Comparison of ENCODE assay signal across 16 cellular contexts in genomic region chrX:153848325-153848724, GRCh38. TPM values are rescaled to one million over a fixed set of nuclear protein-coding genes. Genes with fewer than 3 reads are reported as not detected.
DNase-seq lines count a peak whose midpoint lies in the region; ATAC-seq and TF ChIP-seq lines count a peak whose summit lies in the region.
"Had no signal": no experiment of that assay in that cellular context is flagged by ENCODE, and none has a peak within 500 bp of the region (broad histone marks: within the 10 kb centered on the region; RNA-seq: fewer than 3 reads in every experiment).

No MANE protein-coding gene starts in this region.

- peaks cover 29% of the 10 kb centered on the region for H3K4me1 ChIP-seq in GM23338 (ENCODE audit: insufficient read depth)
- peaks cover 37% of the 10 kb centered on the region for H3K4me1 ChIP-seq in HUES64 (ENCODE audit: insufficient read depth, low read length)
- peaks cover 7% of the 10 kb centered on the region for H3K4me1 ChIP-seq in neural progenitor cell
- no peaks in the 10 kb centered on the region for H3K4me1 ChIP-seq in upper lobe of left lung
- H3K4me1 ChIP-seq in aorta (ENCODE audit: control insufficient read depth in 1 of 2, insufficient read depth in 2 of 2, low read length in 2 of 2) = no peaks in the 10 kb centered on the region

- H4K20me1 ChIP-seq in GM23338 (replicated peaks; ENCODE audit: insufficient read depth) = no peaks in the 10 kb centered on the region
- no peaks in the 10 kb centered on the region for H4K20me1 ChIP-seq in neural progenitor cell (ENCODE audit: low read depth)
- H4K20me1 ChIP-seq: BLaER1 treated with 17β-estradiol and CSF1 and Interleukin-3, amounts not matched to agents 10 nM and 100 nM had no signal

- H3K4me3 ChIP-seq in GM23338 (no peak overlapping the region), HUES64 (ENCODE audit: low read length) (no peak overlapping the region), neural progenitor cell (no peak overlapping the region), upper lobe of left lung (no peak overlapping the region), foreskin fibroblast (ENCODE audit: low read depth in 1 of 2, low read length in 2 of 2) (no peak overlapping the region), aorta (ENCODE audit: low read length in 2 of 2) (no peak overlapping the region)
- H3K4me3 ChIP-seq: BLaER1 treated with 17β-estradiol and CSF1 and Interleukin-3, amounts not matched to agents 10 nM and 100 nM; GM12878 had no signal

- H3K4me3 Mint-ChIP-seq in GM23338 (0 out of 3 replicates have a peak overlapping the region, but pooled peaks have one; percentile 19), WTC11 (no peak overlapping the region), neural progenitor cell (no peak overlapping the region)
- H3K4me3 Mint-ChIP-seq: CD4-positive, CD25-positive, alpha-beta regulatory T cell; IgD-negative memory B cell had no signal

- H3K79me2 ChIP-seq in GM23338 (replicated peaks; ENCODE audit: insufficient read depth) = no peaks in the 10 kb centered on the region
- no peaks in the 10 kb centered on the region for H3K79me2 ChIP-seq in neural progenitor cell (ENCODE audit: low read depth)

- H3K27ac ChIP-seq in GM23338 (ENCODE audit: low read depth) = peak overlapping the region; percentile 91
- peak overlapping the region; percentile 85 for H3K27ac ChIP-seq in HUES64 (ENCODE audit: low read depth, low read length)
- H3K27ac ChIP-seq in neural progenitor cell = no peak overlapping the region
- H3K27ac ChIP-seq in upper lobe of left lung = no peak overlapping the region
- no peak overlapping the region for H3K27ac ChIP-seq in aorta (ENCODE audit: low read depth in 1 of 2, low read length in 2 of 2)
- H3K27ac ChIP-seq: BLaER1 treated with 17β-estradiol and CSF1 and Interleukin-3, amounts not matched to agents 10 nM and 100 nM had no signal

- POLR2A ChIA-PET in WTC11 (lab: Charles Lee) = no interaction called here

- ATAC-seq in GM23338 = peak; percentile 84
- peak; percentile 70 for ATAC-seq in WTC11
- no peak for ATAC-seq in upper lobe of left lung (ENCODE audit: low FRiP score in 2 of 2)
- no peak for ATAC-seq in aorta (ENCODE audit: low FRiP score)
- ATAC-seq: GM12878 had no signal

- H2AFZ ChIP-seq in GM23338 = no peak overlapping the region
- H2AFZ ChIP-seq in neural progenitor cell (replicated peaks) = no peak overlapping the region

- TF ChIP-seq POLR2A in upper lobe of left lung (IDR thresholded peaks at IDR 0.05) = no peak

- H3K9me2 ChIP-seq in GM23338 (ENCODE audit: insufficient read depth) = no peaks in the 10 kb centered on the region

- intact Hi-C loops in aorta (cut with DNase I) = no loop called here

- H3K9me3 Mint-ChIP-seq in GM23338 = no peaks in the 10 kb centered on the region; the same call in 2 of the 3 replicates
- no peaks in the 10 kb centered on the region for H3K9me3 Mint-ChIP-seq in WTC11
- H3K9me3 Mint-ChIP-seq in neural progenitor cell = peaks cover 4% of the 10 kb centered on the region
- H3K9me3 Mint-ChIP-seq: IgD-negative memory B cell had no signal

- 7% methylated on average over 3 of the region's 3 CpGs for WGBS in HUES64
- WGBS in upper lobe of left lung, 2 donors = 70 to 100% methylated on average over 1 to 3 of the region's 3 CpGs
- WGBS in aorta, 2 donors = 52 to 54% methylated on average over 3 of the region's 3 CpGs

- H3F3A ChIP-seq in GM23338 (replicated peaks; ENCODE audit: low read depth) = no peaks in the 10 kb centered on the region; the same call in 1 of the 2 replicates
- H3F3A ChIP-seq in neural progenitor cell (ENCODE audit: low read depth) = peaks cover 16% of the 10 kb centered on the region

- CTCF ChIA-PET in WTC11 (lab: Charles Lee) = interaction anchor here (0.9 to 2.1 kb wide), 3 partner anchors 29 to 54 kb away, joined by 3 to 5 read pairs (median 3); partner anchors contain the start of genes IDH3G and SSR4

- H3K27ac Mint-ChIP-seq in GM23338 = peak overlapping the region; percentile 93
- H3K27ac Mint-ChIP-seq in WTC11 = peak overlapping the region; percentile 97
- H3K27ac Mint-ChIP-seq in neural progenitor cell = no peak overlapping the region
- H3K27ac Mint-ChIP-seq: CD4-positive, CD25-positive, alpha-beta regulatory T cell had no signal

- DNase-seq in GM23338 (ENCODE audit: low spot score) (peak; percentile 67), WTC11 (ENCODE audit: low spot score) (no peak), neural progenitor cell (ENCODE audit: low spot score) (peak; percentile 44), upper lobe of left lung (no peak), foreskin fibroblast (no peak), aorta (no peak)
- DNase-seq: ACHN; CD4-positive, CD25-positive, alpha-beta regulatory T cell; DMS53; GOT3 had no signal

- no peak overlapping the region for H3K9ac ChIP-seq in HUES64 (ENCODE audit: low read depth, low read length)
- no peak overlapping the region for H3K9ac ChIP-seq in neural progenitor cell
- H3K9ac ChIP-seq: BLaER1 treated with 17β-estradiol and CSF1 and Interleukin-3, amounts not matched to agents 10 nM and 100 nM had no signal

- no peaks in the 10 kb centered on the region for H3K36me3 ChIP-seq in GM23338 (ENCODE audit: insufficient read depth)
- H3K36me3 ChIP-seq in HUES64 (ENCODE audit: insufficient read depth, low read length) = no peaks in the 10 kb centered on the region
- H3K36me3 ChIP-seq in neural progenitor cell = no peaks in the 10 kb centered on the region
- no peaks in the 10 kb centered on the region for H3K36me3 ChIP-seq in upper lobe of left lung
- no peaks in the 10 kb centered on the region for H3K36me3 ChIP-seq in aorta (ENCODE audit: control insufficient read depth in 1 of 2, insufficient read depth in 2 of 2, low read length in 1 of 2)
- H3K36me3 ChIP-seq: BLaER1 treated with 17β-estradiol and CSF1 and Interleukin-3, amounts not matched to agents 10 nM and 100 nM had no signal

- TF ChIP-seq CTCF in GM23338 (conservative IDR thresholded peaks at IDR 0.05; ENCODE audit: low read depth in 2 of 2) (no peak), WTC11 (IDR thresholded peaks at IDR 0.05) (no peak), neural progenitor cell (IDR thresholded peaks at IDR 0.05) (no peak), upper lobe of left lung (IDR thresholded peaks at IDR 0.05) (no peak), foreskin fibroblast (IDR thresholded peaks at IDR 0.05; ENCODE audit: low read depth, low read length) (no peak)

- H3K27me3 ChIP-seq in GM23338 (ENCODE audit: insufficient read depth) (no peaks in the 10 kb centered on the region), HUES64 (ENCODE audit: insufficient read depth, low read length) (peaks cover 7% of the 10 kb centered on the region; the same call in 1 of the 2 replicates), neural progenitor cell (peaks cover 83% of the 10 kb centered on the region), upper lobe of left lung (no peaks in the 10 kb centered on the region), aorta (ENCODE audit: control insufficient read depth in 1 of 2, insufficient read depth in 2 of 2, low read length in 1 of 2) (no peaks in the 10 kb centered on the region)

- H3K27me3 Mint-ChIP-seq in GM23338 (ENCODE audit: insufficient read depth, low read depth, poor library complexity) (peaks cover 5% of the 10 kb centered on the region), WTC11 (ENCODE audit: low read depth) (peaks cover 35% of the 10 kb centered on the region), neural progenitor cell (ENCODE audit: insufficient read depth, low read depth) (no peaks in the 10 kb centered on the region)

- no peaks in the 10 kb centered on the region; the same call in 2 of the 3 replicates for H3K36me3 Mint-ChIP-seq in GM23338 (ENCODE audit: low read depth)
- H3K36me3 Mint-ChIP-seq in WTC11 = no peaks in the 10 kb centered on the region
- no peaks in the 10 kb centered on the region for H3K36me3 Mint-ChIP-seq in neural progenitor cell
- H3K36me3 Mint-ChIP-seq: CD4-positive, CD25-positive, alpha-beta regulatory T cell; IgD-negative memory B cell had no signal

- H3K9me3 ChIP-seq in HUES64 (ENCODE audit: insufficient read depth, low read depth, low read length) (no peaks in the 10 kb centered on the region), neural progenitor cell (ENCODE audit: low read depth) (no peaks in the 10 kb centered on the region), upper lobe of left lung (no peaks in the 10 kb centered on the region), aorta (ENCODE audit: control insufficient read depth, low read length) (no peaks in the 10 kb centered on the region)

- H3K4me1 Mint-ChIP-seq in GM23338 (peaks cover 41% of the 10 kb centered on the region), WTC11 (peaks cover 56% of the 10 kb centered on the region), neural progenitor cell (peaks cover 16% of the 10 kb centered on the region)
- H3K4me1 Mint-ChIP-seq: CD4-positive, CD25-positive, alpha-beta regulatory T cell had no signal

- TF ChIP-seq EP300 in upper lobe of left lung (IDR thresholded peaks at IDR 0.05) = no peak

- peak overlapping the region; percentile 21; the same call in 1 of the 2 replicates for H3K4me2 ChIP-seq in GM23338
- H3K4me2 ChIP-seq in neural progenitor cell = no peak overlapping the region
- H3K4me2 ChIP-seq: BLaER1 treated with 17β-estradiol and CSF1 and Interleukin-3, amounts not matched to agents 10 nM and 100 nM had no signal

RNA-seq across cellular contexts. Expression of gene PDZD4, which starts 18.0 kb away (rescaled TPM):
- 194 and 230 TPM in 2 replicates for total RNA-seq in GM23338 (2014; rRNA removed; shearing (Covaris generic))
- polyA plus RNA-seq in GM23338 (2016; fragmentation: Nextera tagmentation; extraction: Ambion mirVana) = 30.5 and 34.5 TPM in 2 replicates
- 82.2 TPM for polyA plus RNA-seq in HUES64 (2013, experiment 1 of 2)
- polyA plus RNA-seq in HUES64 (2013, experiment 2 of 2) = 78.3 TPM
- 120 to 175 TPM (median 161 TPM) in 3 replicates for total RNA-seq in WTC11 (2021)
- total RNA-seq in neural progenitor cell (ENCODE audit: low replicate concordance) = 1.9 and 5.2 TPM in 2 replicates
- 1 to 10 TPM; 1.6 to 8.9 (median 6.3) TPM for total RNA-seq in upper lobe of left lung
- 10 to 100 TPM; 11.9 to 19.2 TPM for total RNA-seq in aorta
- 10 to 100 TPM in 1 of 2 donors, 1 to 10 TPM in 1; 4.4 to 27.3 TPM for polyA plus RNA-seq in aorta
- polyA plus RNA-seq: CD4-positive, CD25-positive, alpha-beta regulatory T cell had no signal

RNA-seq across cellular contexts. Expression of gene L1CAM, which starts 37.6 kb away (rescaled TPM):
- total RNA-seq in GM23338 (2014; rRNA removed; shearing (Covaris generic)) = 27.6 and 29.2 TPM in 2 replicates
- polyA plus RNA-seq in GM23338 (2016; fragmentation: Nextera tagmentation; extraction: Ambion mirVana) = 7.4 and 7.8 TPM in 2 replicates
- polyA plus RNA-seq in HUES64 (2013, experiment 1 of 2) = 11.7 TPM
- 12.6 TPM for polyA plus RNA-seq in HUES64 (2013, experiment 2 of 2)
- total RNA-seq in WTC11 (2021) = 40.2 to 55.2 TPM (median 49.4 TPM) in 3 replicates
- total RNA-seq in neural progenitor cell (ENCODE audit: low replicate concordance) = 0.49 and 1.7 TPM in 2 replicates
- 10 to 100 TPM in 1 of 6 donors, 1 to 10 TPM in 2, under 1 TPM in 2, not detected in 1; 0.52 to 10.0 (median 1.1) TPM for total RNA-seq in upper lobe of left lung
- total RNA-seq in aorta = 10 to 100 TPM in 1 of 2 donors, 1 to 10 TPM in 1; 4.3 to 11.6 TPM
- 1 to 10 TPM in 1 of 2 donors, not detected in 1; 1.0 TPM for polyA plus RNA-seq in aorta

RNA-seq across cellular contexts. Expression of gene SSR4, which starts 53.9 kb away (rescaled TPM):
- total RNA-seq in GM23338 (2014; rRNA removed; shearing (Covaris generic)) = 107 and 168 TPM in 2 replicates
- polyA plus RNA-seq in GM23338 (2016; fragmentation: Nextera tagmentation; extraction: Ambion mirVana) (352 and 404 TPM in 2 replicates), aorta (100 to 1,000 TPM; 401 to 633 TPM)
- polyA plus RNA-seq in HUES64 (2013, experiment 1 of 2) = 216 TPM
- polyA plus RNA-seq in HUES64 (2013, experiment 2 of 2) = 225 TPM
- total RNA-seq in WTC11 (2021) (203 to 237 TPM (median 232 TPM) in 3 replicates), neural progenitor cell (ENCODE audit: low replicate concordance) (58.4 and 112 TPM in 2 replicates), upper lobe of left lung (100 to 1,000 TPM in 4 of 6 donors, 10 to 100 TPM in 2; 70.2 to 328 (median 172) TPM), aorta (100 to 1,000 TPM; 182 TPM)

RNA-seq across cellular contexts. Expression of gene IDH3G, which starts 54.1 kb away (rescaled TPM):
- 43.0 and 49.0 TPM in 2 replicates for total RNA-seq in GM23338 (2014; rRNA removed; shearing (Covaris generic))
- polyA plus RNA-seq in GM23338 (2016; fragmentation: Nextera tagmentation; extraction: Ambion mirVana) (41.4 and 45.5 TPM in 2 replicates), aorta (10 to 100 TPM; 33.3 to 72.5 TPM)
- polyA plus RNA-seq in HUES64 (2013, experiment 1 of 2) = 41.9 TPM
- 45.8 TPM for polyA plus RNA-seq in HUES64 (2013, experiment 2 of 2)
- total RNA-seq in WTC11 (2021) (50.4 to 52.9 TPM (median 52.4 TPM) in 3 replicates), neural progenitor cell (ENCODE audit: low replicate concordance) (40.3 and 50.6 TPM in 2 replicates), upper lobe of left lung (10 to 100 TPM; 43.5 to 98.5 (median 57.4) TPM), aorta (10 to 100 TPM; 46.8 to 48.4 TPM)

RNA-seq across cellular contexts. Expression of gene AVPR2, which starts 56.1 kb away (rescaled TPM):
- total RNA-seq in GM23338 (2014; rRNA removed; shearing (Covaris generic)) = not detected in 2 replicates
- not detected in 2 replicates for polyA plus RNA-seq in GM23338 (2016; fragmentation: Nextera tagmentation; extraction: Ambion mirVana)
- not detected for polyA plus RNA-seq in HUES64 (2013, experiment 1 of 2)
- not detected for polyA plus RNA-seq in HUES64 (2013, experiment 2 of 2)
- total RNA-seq in WTC11 (2021) = 0.11 TPM in 1 of 3 replicates, not detected in the others
- not detected in 2 replicates for total RNA-seq in neural progenitor cell (ENCODE audit: low replicate concordance)
- total RNA-seq in upper lobe of left lung = 1 to 10 TPM in 3 of 6 donors, not detected in 3; 1.2 to 2.8 (median 1.4) TPM
- total RNA-seq in aorta = 1 to 10 TPM; 3.0 to 4.6 TPM
- under 1 TPM in 1 of 2 donors, not detected in 1; 0.23 TPM for polyA plus RNA-seq in aorta
- total RNA-seq: CD4-positive, CD25-positive, alpha-beta regulatory T cell; Daoy; G401; GM12878 had no signal
- polyA plus RNA-seq: CD4-positive, CD25-positive, alpha-beta regulatory T cell; IgD-negative memory B cell had no signal

Comparison
In these comparisons a context has a peak if more than half of its experiments do, and no peak if none do; other contexts are left out.
1. ATAC-seq: peak in GM23338 (single experiment) and WTC11 (single experiment); none in upper lobe of left lung (0 of 2) and aorta (single experiment).
2. DNase-seq: peak in GM23338 (single experiment) and neural progenitor cell (single experiment); none in WTC11 (single experiment), upper lobe of left lung (0 of 2), foreskin fibroblast (0 of 2) and aorta (0 of 2).
3. H3K27ac ChIP-seq: peak in GM23338 (single experiment) and HUES64 (single experiment); none in neural progenitor cell (single experiment), upper lobe of left lung (0 of 4) and aorta (0 of 2).